30 cellular contexts compared by ENCODE assay signal in genomic region chr1:4674676-4675075, GRCh38. TPM values are rescaled to one million over a fixed set of nuclear protein-coding genes. Genes with fewer than 3 reads are reported as not detected.
DNase-seq lines count a peak whose midpoint lies in the region; FAIRE-seq and TF ChIP-seq lines count a peak whose summit lies in the region.
"Had no signal": no experiment of that assay in that cellular context is flagged by ENCODE, and none has a peak within 500 bp of the region (broad histone marks: within the 10 kb centered on the region; RNA-seq: fewer than 3 reads in every experiment).

No MANE protein-coding gene starts in this region.

- no peaks in the 10 kb centered on the region for H3K27me3 ChIP-seq in dorsolateral prefrontal cortex

- no peak overlapping the region for H3K4me3 ChIP-seq in dorsolateral prefrontal cortex
- H3K4me3 ChIP-seq: BLaER1 treated with 17β-estradiol and CSF1 and Interleukin-3, amounts not matched to agents 10 nM and 100 nM; GM23338; PC-9 had no signal

- no peaks in the 10 kb centered on the region for H3K36me3 Mint-ChIP-seq in activated CD4-positive, alpha-beta memory T cell treated with anti-CD3 and anti-CD28 coated beads, Interleukin-2, amount 10 ng/mL, durations not matched to agents 7 days and 5 days (ENCODE audit: low read depth)

- H3K27ac Mint-ChIP-seq in activated CD4-positive, alpha-beta memory T cell treated with anti-CD3 and anti-CD28 coated beads, Interleukin-2, amount 10 ng/mL, durations not matched to agents 7 days and 5 days = no peak overlapping the region
- H3K27ac Mint-ChIP-seq: CD4-positive, alpha-beta T cell; GM23338; H9; HFFc6; IgD-negative memory B cell had no signal

- peak overlapping the region in 58 of 59 donors; percentile 8 to 90 (median 80) for H3K27ac ChIP-seq in dorsolateral prefrontal cortex
- H3K27ac ChIP-seq in temporal lobe (ENCODE audit: low read depth, low read length) = peak overlapping the region; percentile 86
- H3K27ac ChIP-seq: BLaER1 treated with 17β-estradiol and CSF1 and Interleukin-3, amounts not matched to agents 10 nM and 100 nM; HL-60; KMS-11; PC-9; RWPE1 had no signal

- CTCF ChIA-PET in activated CD4-positive, alpha-beta memory T cell treated with anti-CD3 and anti-CD28 coated beads, Interleukin-2, amount 10 ng/mL, durations not matched to agents 7 days and 5 days (lab: Charles Lee) = no interaction called here

- H3K9me3 Mint-ChIP-seq in activated CD4-positive, alpha-beta memory T cell treated with anti-CD3 and anti-CD28 coated beads, Interleukin-2, amount 10 ng/mL, durations not matched to agents 7 days and 5 days = peaks cover 6% of the 10 kb centered on the region

- DNase-seq in RPMI7951 (ENCODE audit: low read depth) = peak; percentile 67
- peak in 5 of 10 donors; percentile 68 to 84 (median 73) for DNase-seq in dorsolateral prefrontal cortex
- DNase-seq in occipital lobe (lab: John Stamatoyannopoulos, UW) = peak; percentile 70
- DNase-seq in NCI-H226 = no peak
- no peak for DNase-seq in frontal cortex (ENCODE audit: low spot score in 2 of 2)
- DNase-seq in activated CD4-positive, alpha-beta memory T cell treated with anti-CD3 and anti-CD28 coated beads, Interleukin-2, amount 10 ng/mL, durations not matched to agents 7 days and 5 days = no peak
- DNase-seq: CD4-positive, alpha-beta T cell; H9; HFFc6; NCI-H1092 treated with DMSO at 0.1 percent for 48 hours; NCI-H1436; NCI-H187; NCI-H2081 treated with DMSO at 0.1 percent for 48 hours; NCI-H446; NCI-H524 treated with DMSO at 0.1 percent for 48 hours; NCI-H774; NK-92 treated with Interleukin-12 subunit alpha and Interleukin-12 subunit beta, amount 100 ng/mL, for 24 hours; PC-9; SHP77 had no signal

- intact Hi-C loops in dorsolateral prefrontal cortex (cut with DNase I) = no loop called here

- FAIRE-seq in frontal cortex (lab: Jason Lieb, UNC) = no peak
- FAIRE-seq: A204.1, D721Med, GM18507 had no signal

- POLR2A ChIA-PET in activated CD4-positive, alpha-beta memory T cell treated with anti-CD3 and anti-CD28 coated beads, Interleukin-2, amount 10 ng/mL, durations not matched to agents 7 days and 5 days (lab: Charles Lee) = no interaction called here

- no peaks in the 10 kb centered on the region for H3K4me1 Mint-ChIP-seq in activated CD4-positive, alpha-beta memory T cell treated with anti-CD3 and anti-CD28 coated beads, Interleukin-2, amount 10 ng/mL, durations not matched to agents 7 days and 5 days
- H3K4me1 Mint-ChIP-seq: GM23338, IgD-negative memory B cell had no signal

- no peak overlapping the region for H3K4me3 Mint-ChIP-seq in activated CD4-positive, alpha-beta memory T cell treated with anti-CD3 and anti-CD28 coated beads, Interleukin-2, amount 10 ng/mL, durations not matched to agents 7 days and 5 days
- H3K4me3 Mint-ChIP-seq: CD4-positive, alpha-beta T cell; GM23338; H9; HFFc6 had no signal

- no peak for TF ChIP-seq CTCF in dorsolateral prefrontal cortex (IDR thresholded peaks at IDR 0.05 in 54 of 56, conservative IDR thresholded peaks at IDR 0.05 in 2 of 56; ENCODE audit: low read depth in 1 of 56, partially characterized antibody in 56 of 56)

- H3K27me3 Mint-ChIP-seq in activated CD4-positive, alpha-beta memory T cell treated with anti-CD3 and anti-CD28 coated beads, Interleukin-2, amount 10 ng/mL, durations not matched to agents 7 days and 5 days = no peaks in the 10 kb centered on the region
- H3K27me3 Mint-ChIP-seq: IgD-negative memory B cell had no signal

RNA-seq across cellular contexts. Expression of gene AJAP1, which starts 20.3 kb away (rescaled TPM):
- total RNA-seq in RPMI7951 (2014; rRNA removed; shearing (Covaris generic)) = 2.2 TPM in 2 replicates
- total RNA-seq in dorsolateral prefrontal cortex (10 to 100 TPM; 21.7 to 74.9 (median 55.1) TPM), occipital lobe (7.3 TPM), temporal lobe (21.9 TPM), frontal cortex (16.7 TPM)
- not detected for total RNA-seq in activated CD4-positive, alpha-beta memory T cell treated with anti-CD3 and anti-CD28 coated beads, Interleukin-2, amount 10 ng/mL, durations not matched to agents 7 days and 5 days
- total RNA-seq: GM23338, HFFc6, PC-9, SK-MEL-5 had no signal

Comparison
In these comparisons a context has a peak if more than half of its experiments do, and no peak if none do; other contexts are left out.
1. DNase-seq: peak in RPMI7951 (single experiment) and occipital lobe (single experiment); none in NCI-H226 (single experiment), frontal cortex (0 of 2) and activated CD4-positive, alpha-beta memory T cell treated with anti-CD3 and anti-CD28 coated beads, Interleukin-2, amount 10 ng/mL, durations not matched to agents 7 days and 5 days (single experiment).